8 cellular contexts compared by ENCODE assay signal in genomic region chr12:51270067-51270846, GRCh38. TPM values are rescaled to one million over a fixed set of nuclear protein-coding genes. Genes with fewer than 3 reads are reported as not detected.
DNase-seq lines count a peak whose midpoint lies in the region; ATAC-seq and TF ChIP-seq lines count a peak whose summit lies in the region.

Gene SMAGP (minus strand): TSS chr12:51270415. CDS start chr12:51269278, 1,137 bp downstream.

- H3K4me3 Mint-ChIP-seq in natural killer cell treated with Interleukin-12 subunit alpha and Interleukin-12 subunit beta and Interleukin-15 and Interleukin-18, amount 100 ng/mL, for 72 hours, result peak within 1 kb of the TSS; percentile 89
- H3K4me3 Mint-ChIP-seq in type B pancreatic cell, result peak within 1 kb of the TSS; percentile 97

- peaks cover 3% of the 10 kb centered on the region for H3K36me3 Mint-ChIP-seq in natural killer cell treated with Interleukin-12 subunit alpha and Interleukin-12 subunit beta and Interleukin-15 and Interleukin-18, amount 100 ng/mL, for 72 hours
- H3K36me3 Mint-ChIP-seq in type B pancreatic cell, result peaks cover 4% of the 10 kb centered on the region

- peak; percentile 66 for DNase-seq in NCI-H82 (lab: John Stamatoyannopoulos, UW)
- no peak for DNase-seq in NCI-H82 treated with DMSO at 0.1 percent for 48 hours (lab: John Stamatoyannopoulos, UW; ENCODE audit: unreplicated experiment)
- peak; percentile 82 for DNase-seq in NCI-H748 (lab: John Stamatoyannopoulos, UW; ENCODE audit: unreplicated experiment)
- peak; percentile 56 to 69 for DNase-seq in activated T-cell treated with anti-CD3 and anti-CD28 coated beads, Interleukin-2, amount 50 U/mL, for 48 hours
- DNase-seq in fibroblast of gingiva (ENCODE audit: low read depth), result peak; percentile 35
- DNase-seq in natural killer cell treated with Interleukin-12 subunit alpha and Interleukin-12 subunit beta and Interleukin-15 and Interleukin-18, amount 100 ng/mL, for 72 hours (ENCODE audit: low spot score), result peak; percentile 76
- peak; percentile 84 for DNase-seq in type B pancreatic cell (ENCODE audit: extremely low spot score, unreplicated experiment)

- peak; percentile 55 for ATAC-seq in HG02973 (IDR thresholded peaks at IDR 0.05; ENCODE audit: unreplicated experiment)
- ATAC-seq in natural killer cell treated with Interleukin-12 subunit alpha and Interleukin-12 subunit beta and Interleukin-15 and Interleukin-18, amount 100 ng/mL, for 72 hours, result peak; percentile 78 to 85

- H3K9me3 Mint-ChIP-seq in natural killer cell treated with Interleukin-12 subunit alpha and Interleukin-12 subunit beta and Interleukin-15 and Interleukin-18, amount 100 ng/mL, for 72 hours, result no peaks in the 10 kb centered on the region
- no peaks in the 10 kb centered on the region for H3K9me3 Mint-ChIP-seq in type B pancreatic cell

- TF ChIP-seq CTCF in type B pancreatic cell (conservative IDR thresholded peaks at IDR 0.05), result no peak

- H3K27ac Mint-ChIP-seq in natural killer cell treated with Interleukin-12 subunit alpha and Interleukin-12 subunit beta and Interleukin-15 and Interleukin-18, amount 100 ng/mL, for 72 hours, result peak within 1 kb of the TSS; percentile 50 to 88
- H3K27ac Mint-ChIP-seq in type B pancreatic cell, result peak within 1 kb of the TSS; percentile 100

- no peaks in the 10 kb centered on the region for H3K27me3 Mint-ChIP-seq in natural killer cell treated with Interleukin-12 subunit alpha and Interleukin-12 subunit beta and Interleukin-15 and Interleukin-18, amount 100 ng/mL, for 72 hours
- H3K27me3 Mint-ChIP-seq in type B pancreatic cell, result peaks cover 19% of the 10 kb centered on the region

- H3K4me1 Mint-ChIP-seq in natural killer cell treated with Interleukin-12 subunit alpha and Interleukin-12 subunit beta and Interleukin-15 and Interleukin-18, amount 100 ng/mL, for 72 hours (ENCODE audit: low read depth in 2 of 2), result peaks cover 28 to 31% of the 10 kb centered on the region in 2 donors
- H3K4me1 Mint-ChIP-seq in type B pancreatic cell (ENCODE audit: unreplicated experiment), result peaks cover 11% of the 10 kb centered on the region

RNA-seq across cellular contexts. Expression of gene SMAGP, which starts in this region (rescaled TPM):
- total RNA-seq in natural killer cell treated with Interleukin-12 subunit alpha and Interleukin-12 subunit beta and Interleukin-15 and Interleukin-18, amount 100 ng/mL, for 72 hours, result 10 to 100 TPM in 1 of 2 donors, 1 to 10 TPM in 1; 3.8 to 11.5 TPM
- 35.5 and 80.7 TPM in 2 replicates for total RNA-seq in type B pancreatic cell (ENCODE audit: low replicate concordance)
